ENCODE assay signal across 27 cellular contexts in the genomic region with DNA sequence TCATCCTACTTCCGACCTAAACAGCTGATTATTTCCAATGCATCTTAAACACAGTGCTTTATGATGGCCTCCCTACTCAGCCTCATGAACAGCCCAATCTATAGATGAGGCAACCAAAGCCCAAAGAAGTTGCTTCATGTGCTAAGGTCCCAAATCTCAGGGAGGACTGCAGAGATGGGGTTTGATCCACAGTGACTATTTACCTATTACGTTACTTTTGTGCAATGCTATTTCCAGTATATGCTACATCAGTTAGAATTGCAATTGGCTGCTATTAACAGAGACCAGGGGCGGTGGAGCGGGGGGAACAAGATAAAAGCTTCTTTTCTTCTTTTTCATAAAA.
"Had no signal": no experiment of that assay in that cellular context is flagged by ENCODE, and none has a peak within 500 bp of the region (broad histone marks: within the 10 kb centered on the region; RNA-seq: fewer than 3 reads in every experiment).

No MANE protein-coding gene starts in this region.

- DNase-seq: activated B cell treated with CpG ODN at 0.5 μM for 24 hours; activated CD4-positive, alpha-beta T cell treated with anti-CD3 and anti-CD28 coated beads for 4 hours; activated CD4-positive, alpha-beta T cell treated with anti-CD3 and anti-CD28 coated beads, Interleukin-2, amount 50 U/mL, for 4 hours; activated CD4-positive, CD25-positive, alpha-beta regulatory T cell treated with anti-CD3 and anti-CD28 coated beads, Interleukin-2, amount 50 U/mL, for 72 hours; activated CD8-positive, alpha-beta T cell treated with anti-CD3 and anti-CD28 coated beads, Interleukin-2, amount 10 ng/mL, durations not matched to agents 7 days and 5 days; activated gamma-delta T cell; activated naive CD4-positive, alpha-beta T cell treated with Interleukin-2 at 50 U/mL for 16 hours; activated T-cell treated with anti-CD3 and anti-CD28 coated beads, Interleukin-2, amount 50 U/mL, for 24 hours; body of pancreas; caudate nucleus; cerebellar nuclear complex; Karpas-422; NCI-H1105; NCI-H1417 treated with DMSO at 0.1 percent for 48 hours; NCI-H1930; NCI-H345; NCI-H524 treated with DMSO at 0.1 percent for 48 hours; PC-3; SIG-M5; T-cell; T-helper 17 cell had no signal

- H3K4me3 Mint-ChIP-seq: activated B cell treated with CpG ODN at 0.5 μM for 24 hours; activated CD8-positive, alpha-beta T cell treated with anti-CD3 and anti-CD28 coated beads, Interleukin-2, amount 10 ng/mL, durations not matched to agents 7 days and 5 days; activated naive CD4-positive, alpha-beta T cell treated with anti-CD3 and anti-CD28 coated beads, Interleukin-2, amount 50 U/mL, for 24 hours; activated T-cell treated with anti-CD3 and anti-CD28 coated beads, Interleukin-2, amount 50 U/mL, for 24 hours; T-cell; T-helper 17 cell had no signal

- FAIRE-seq: astrocyte, colon had no signal

- H3K36me3 ChIP-seq: adrenal gland, breast epithelium had no signal

- H3K27me3 ChIP-seq: adrenal gland, body of pancreas, breast epithelium had no signal

- H3K4me1 Mint-ChIP-seq: activated naive CD4-positive, alpha-beta T cell treated with anti-CD3 and anti-CD28 coated beads, Interleukin-2, amount 50 U/mL, for 24 hours; T-helper 17 cell had no signal

- H3K27me3 Mint-ChIP-seq: activated T-cell treated with anti-CD3 and anti-CD28 coated beads, Interleukin-2, amount 50 U/mL, for 24 hours had no signal

- H3K36me3 Mint-ChIP-seq: activated naive CD4-positive, alpha-beta T cell treated with anti-CD3 and anti-CD28 coated beads, Interleukin-2, amount 50 U/mL, for 24 hours; T-cell had no signal

- H3K27ac Mint-ChIP-seq: activated B cell treated with CpG ODN at 0.5 μM for 24 hours; activated CD8-positive, alpha-beta T cell treated with anti-CD3 and anti-CD28 coated beads, Interleukin-2, amount 10 ng/mL, durations not matched to agents 7 days and 5 days; activated naive CD4-positive, alpha-beta T cell treated with anti-CD3 and anti-CD28 coated beads, Interleukin-2, amount 50 U/mL, for 24 hours; activated T-cell treated with anti-CD3 and anti-CD28 coated beads, Interleukin-2, amount 50 U/mL, for 24 hours; activated T-helper 2 cell treated with anti-CD3 and anti-CD28 coated beads, Interferon-gamma antibody, Interleukin-2, Interleukin-4, amounts not matched to agents 10 μg/mL and 5 μg/mL and 100 μg/mL, durations not matched to agents 14 hours and 24 hours and 36 hours; T-cell; T-helper 17 cell had no signal

- H3K9me3 Mint-ChIP-seq: activated B cell treated with CpG ODN at 0.5 μM for 24 hours; activated naive CD4-positive, alpha-beta T cell treated with anti-CD3 and anti-CD28 coated beads, Interleukin-2, amount 50 U/mL, for 24 hours; activated T-cell treated with anti-CD3 and anti-CD28 coated beads, Interleukin-2, amount 50 U/mL, for 24 hours; activated T-helper 2 cell treated with anti-CD3 and anti-CD28 coated beads, Interferon-gamma antibody, Interleukin-2, Interleukin-4, amounts not matched to agents 10 μg/mL and 5 μg/mL and 100 μg/mL, durations not matched to agents 14 hours and 24 hours and 36 hours; T-cell had no signal

- H3K4me3 ChIP-seq: adrenal gland, body of pancreas, breast epithelium had no signal
